In genomic region chr7:6252748-6253147, GRCh38 we compare ENCODE assay signal across 14 cellular contexts. TPM values are rescaled to one million over a fixed set of nuclear protein-coding genes. Genes with fewer than 3 reads are reported as not detected.
DNase-seq lines count a peak whose midpoint lies in the region; ATAC-seq and TF ChIP-seq lines count a peak whose summit lies in the region.
"Had no signal": no experiment of that assay in that cellular context is flagged by ENCODE, and none has a peak within 500 bp of the region (broad histone marks: within the 10 kb centered on the region; RNA-seq: fewer than 3 reads in every experiment).

No MANE protein-coding gene starts in this region.

- no peaks in the 10 kb centered on the region for H3K9me3 ChIP-seq in BLaER1
- H3K9me3 ChIP-seq in osteoblast (ENCODE audit: low read depth, low read length): no peaks in the 10 kb centered on the region
- no peaks in the 10 kb centered on the region for H3K9me3 ChIP-seq in HAP-1
- no peaks in the 10 kb centered on the region for H3K9me3 ChIP-seq in stomach

- peaks cover 3% of the 10 kb centered on the region for H3K27me3 Mint-ChIP-seq in endothelial cell (ENCODE audit: unreplicated experiment)
- H3K27me3 Mint-ChIP-seq: naive B cell had no signal

- H3K4me1 ChIP-seq in BLaER1 (peaks cover 78% of the 10 kb centered on the region), osteoblast (ENCODE audit: insufficient read depth, low read length) (peaks cover 81% of the 10 kb centered on the region), HAP-1 (peaks cover 7% of the 10 kb centered on the region), stomach (peaks cover 8 to 79% (median 54%) of the 10 kb centered on the region in 4 donors)

- H3K4me1 Mint-ChIP-seq in endothelial cell (ENCODE audit: unreplicated experiment): peaks cover 36% of the 10 kb centered on the region

- peak overlapping the region; percentile 49; the same call in 1 of the 2 replicates for H3K9ac ChIP-seq in BLaER1
- H3K9ac ChIP-seq: KMS-11 had no signal

- no peak for TF ChIP-seq EP300 in stomach (IDR thresholded peaks at IDR 0.05)

- H3K36me3 Mint-ChIP-seq in endothelial cell (ENCODE audit: low read depth, unreplicated experiment): no peaks in the 10 kb centered on the region

- DNase-seq in RPMI7951 (ENCODE audit: low read depth): peak; percentile 60
- DNase-seq in endothelial cell (ENCODE audit: low spot score): no peak
- DNase-seq in osteoblast (ENCODE audit: insufficient read length, low spot score, missing footprints): no peak
- DNase-seq in activated gamma-delta T cell treated with Interleukin-2 at 50 U/mL for 16 hours: no peak
- DNase-seq in HAP-1 (ENCODE audit: low spot score in 2 of 2): no peak
- DNase-seq in stomach: no peak
- DNase-seq: activated CD8-positive, alpha-beta T cell treated with anti-CD3 and anti-CD28 coated beads for 36 hours; DMS 273 treated with DMSO at 0.1 percent for 48 hours; naive B cell; NCI-H1417 treated with DMSO at 0.1 percent for 48 hours; NCI-H226 had no signal

- H3K79me2 ChIP-seq in osteoblast (ENCODE audit: insufficient read depth, low read length): peaks cover 75% of the 10 kb centered on the region

- H3K36me3 ChIP-seq in BLaER1 (no peaks in the 10 kb centered on the region), osteoblast (ENCODE audit: insufficient read depth, low read length) (no peaks in the 10 kb centered on the region), HAP-1 (replicated peaks) (no peaks in the 10 kb centered on the region), stomach (no peaks in the 10 kb centered on the region)

- no peaks in the 10 kb centered on the region for H3K27me3 ChIP-seq in BLaER1
- no peaks in the 10 kb centered on the region for H3K27me3 ChIP-seq in osteoblast (ENCODE audit: insufficient read depth, low read length)
- H3K27me3 ChIP-seq in HAP-1 (ENCODE audit: low read depth): no peaks in the 10 kb centered on the region
- H3K27me3 ChIP-seq in stomach: no peaks in the 10 kb centered on the region

- intact Hi-C loops in stomach (cut with DNase I; ENCODE audit: low total_unique reads): no loop called here

- no peak for ATAC-seq in GM21515 (IDR thresholded peaks at IDR 0.05; ENCODE audit: unreplicated experiment)
- ATAC-seq: activated CD8-positive, alpha-beta T cell treated with anti-CD3 and anti-CD28 coated beads for 36 hours had no signal

- H4K20me1 ChIP-seq in BLaER1 (peaks cover 66% of the 10 kb centered on the region), osteoblast (ENCODE audit: insufficient read depth, low read length) (no peaks in the 10 kb centered on the region)

- H3K27ac ChIP-seq in BLaER1 (no peak overlapping the region), osteoblast (ENCODE audit: low read depth, low read length) (peak overlapping the region; percentile 98), stomach (no peak overlapping the region)
- H3K27ac ChIP-seq: KMS-11 had no signal

- no peak overlapping the region for H3K4me3 ChIP-seq in BLaER1
- peak overlapping the region; percentile 23 for H3K4me3 ChIP-seq in osteoblast (ENCODE audit: insufficient read depth, low read length)
- no peak overlapping the region for H3K4me3 ChIP-seq in HAP-1
- no peak overlapping the region for H3K4me3 ChIP-seq in stomach

- H3K9me3 Mint-ChIP-seq in endothelial cell (ENCODE audit: unreplicated experiment): no peaks in the 10 kb centered on the region
- H3K9me3 Mint-ChIP-seq: activated CD8-positive, alpha-beta T cell treated with anti-CD3 and anti-CD28 coated beads for 36 hours; naive B cell had no signal

- TF ChIP-seq POLR2A in stomach (IDR thresholded peaks at IDR 0.05): no peak

- H3K4me2 ChIP-seq in BLaER1 (peak overlapping the region; percentile 65), osteoblast (ENCODE audit: insufficient read depth, low read length) (peak overlapping the region; percentile 72)
- H3K4me2 ChIP-seq: KMS-11 had no signal

- H3K4me3 Mint-ChIP-seq in endothelial cell (ENCODE audit: unreplicated experiment): no peak overlapping the region
- H3K4me3 Mint-ChIP-seq: activated CD8-positive, alpha-beta T cell treated with anti-CD3 and anti-CD28 coated beads for 36 hours; naive B cell had no signal

- H3K27ac Mint-ChIP-seq in endothelial cell (ENCODE audit: unreplicated experiment): peak overlapping the region; percentile 54
- H3K27ac Mint-ChIP-seq: activated CD8-positive, alpha-beta T cell treated with anti-CD3 and anti-CD28 coated beads for 36 hours had no signal

- no peak for TF ChIP-seq CTCF in endothelial cell (IDR thresholded peaks at IDR 0.05; ENCODE audit: unreplicated experiment)
- TF ChIP-seq CTCF in osteoblast (IDR thresholded peaks at IDR 0.05; ENCODE audit: extremely low read depth, low read depth, low read length): no peak
- no peak for TF ChIP-seq CTCF in stomach (IDR thresholded peaks at IDR 0.05)

- no peak overlapping the region for H2AFZ ChIP-seq in osteoblast (ENCODE audit: low read length)

- in situ Hi-C loops in HAP-1 (cut with MboI; ENCODE audit: low sequenced_read_pairs): no loop called here

- WGBS in stomach, 5 donors: 55 to 80% (median 69%) methylated on average over 2 of the region's 2 CpGs

RNA-seq across cellular contexts. Expression of gene CYTH3, which starts 19.7 kb away (rescaled TPM):
- 18.4 and 20.6 TPM in 2 replicates for total RNA-seq in RPMI7951 (2014; rRNA removed; shearing (Covaris generic))
- total RNA-seq in endothelial cell (ENCODE audit: unreplicated experiment) (24.3 TPM), osteoblast (89.4 and 94.3 TPM in 2 replicates), stomach (10 to 100 TPM; 13.3 to 33.8 (median 19.0) TPM)
- polyA plus RNA-seq in stomach: 10 to 100 TPM in 2 of 3 donors, 1 to 10 TPM in 1; 5.1 to 17.0 (median 11.1) TPM
